In genomic region chr20:61922411-61922810, GRCh38 we compare ENCODE assay signal across 23 cellular contexts.
"Had no signal": no experiment of that assay in that cellular context is flagged by ENCODE, and none has a peak within 500 bp of the region (broad histone marks: within the 10 kb centered on the region; RNA-seq: fewer than 3 reads in every experiment).

No MANE protein-coding gene starts in this region.

- H3K4me3 Mint-ChIP-seq: endodermal cell; naive thymus-derived CD8-positive, alpha-beta T cell had no signal

- DNase-seq: cerebellar nuclear complex; effector CD4-positive, alpha-beta T cell; endodermal cell; erythroblast; foreskin keratinocyte; heart left ventricle; hippocampal formation; kidney glomerular epithelial cell; mucosa of descending colon; occipital lobe; retina; stimulated activated CD4-positive, alpha-beta T cell treated with anti-CD3 and anti-CD28 coated beads, Interleukin-15, amount 100 ng/mL, for 24 hours; stimulated activated CD4-positive, alpha-beta T cell treated with anti-CD3 and anti-CD28 coated beads, Interleukin-1b, Interleukin-23, amount 100 ng/mL, for 48 hours; stimulated activated CD4-positive, alpha-beta T cell treated with anti-CD3 and anti-CD28 coated beads, Interleukin-4, amount 100 ng/mL, for 4 hours; stimulated activated naive CD4-positive, alpha-beta T cell; stomach; substantia nigra; trophoblast cell had no signal

- H3K9me3 Mint-ChIP-seq: endodermal cell had no signal

- H3K27me3 ChIP-seq: foreskin keratinocyte, pancreas, right lobe of liver had no signal

- ATAC-seq: foreskin keratinocyte; heart left ventricle; mucosa of descending colon; naive thymus-derived CD8-positive, alpha-beta T cell; pancreas; psoas muscle; right lobe of liver had no signal

- H3K27ac Mint-ChIP-seq: endodermal cell; naive thymus-derived CD8-positive, alpha-beta T cell had no signal

- H3K4me1 ChIP-seq: foreskin keratinocyte, heart left ventricle, pancreas, psoas muscle, right lobe of liver, stomach had no signal

- H3K36me3 Mint-ChIP-seq: naive thymus-derived CD8-positive, alpha-beta T cell had no signal

- H3K9me3 ChIP-seq: heart left ventricle, mucosa of descending colon, pancreas, psoas muscle, right lobe of liver, stomach had no signal

- H3K27ac ChIP-seq: coronary artery, foreskin keratinocyte, heart left ventricle, pancreas, psoas muscle, right lobe of liver, stomach had no signal

- H3K36me3 ChIP-seq: heart left ventricle, pancreas, right lobe of liver, stomach had no signal

- H3K4me3 ChIP-seq: coronary artery, heart left ventricle, mucosa of descending colon, pancreas, psoas muscle, right lobe of liver, stomach had no signal

- H3K4me1 Mint-ChIP-seq: endodermal cell; naive thymus-derived CD8-positive, alpha-beta T cell had no signal
